8 cellular contexts compared by ENCODE assay signal in the genomic region with DNA sequence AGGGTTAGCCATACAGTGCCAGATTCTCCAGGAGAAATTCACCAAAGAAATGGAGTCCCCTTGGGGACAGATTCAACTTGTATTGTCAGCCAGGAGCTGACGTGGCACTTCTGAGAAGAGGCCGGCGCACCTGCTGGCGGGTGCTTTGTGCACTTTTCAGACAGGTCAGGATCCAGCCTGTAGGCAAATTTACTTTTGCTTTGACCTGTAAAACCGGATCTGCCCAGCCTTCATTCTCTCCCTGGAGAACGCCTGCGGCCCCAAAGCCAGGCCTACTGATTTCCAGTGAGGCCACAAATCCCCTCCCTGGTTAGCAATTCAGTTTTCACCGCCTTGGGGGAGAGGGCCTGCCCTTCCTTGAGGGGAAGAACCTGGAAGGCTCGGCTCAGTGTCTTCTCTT. TPM values are rescaled to one million over a fixed set of nuclear protein-coding genes. Genes with fewer than 3 reads are reported as not detected.
A peak's percentile ranks its signal among the peaks of the same experiment; 100 is the strongest.
DNase-seq lines count a peak whose midpoint lies in the region; ATAC-seq and TF ChIP-seq lines count a peak whose summit lies in the region.

No MANE protein-coding gene starts in this region.

- H3K4me3 ChIP-seq in lung: no peak overlapping the region
- no peak overlapping the region for H3K4me3 ChIP-seq in brain microvascular endothelial cell (ENCODE audit: low read depth, low read length)

- in situ Hi-C loops in brain microvascular endothelial cell (cut with HindIII; ENCODE audit: low pct_ligation_motif_present, low sequenced_read_pairs): no loop called here

- TF ChIP-seq CTCF in lung (IDR thresholded peaks at IDR 0.05; ENCODE audit: control extremely low read depth, extremely low read depth) (no peak), brain microvascular endothelial cell (IDR thresholded peaks at IDR 0.05; ENCODE audit: low read depth, low read length, missing control alignments) (no peak)

- DNase-seq in NCI-H526 (lab: John Stamatoyannopoulos, UW) (peak; percentile 91 to 96), lung (ENCODE audit: low spot score) (peak; percentile 72), brain microvascular endothelial cell (no peak), SKM-1 treated with dmso at 0.1 percent for 144 hours (lab: John Stamatoyannopoulos, UW; ENCODE audit: unreplicated experiment) (no peak), GOT3 (lab: John Stamatoyannopoulos, UW) (no peak)

- no peaks in the 10 kb centered on the region for H3K9me3 ChIP-seq in lung (ENCODE audit: control insufficient read depth in 2 of 2, insufficient read depth in 1 of 2, low read length in 1 of 2)

- 66 to 93% methylated on average over 9 of the region's 9 CpGs for WGBS in lung, 2 donors

- H3K27ac ChIP-seq in lung (ENCODE audit: low read depth in 1 of 2, low read length in 1 of 2): peak overlapping the region in 1 of 2 donors; percentile 68
- no peak overlapping the region for H3K27ac ChIP-seq in brain microvascular endothelial cell

- H3K36me3 ChIP-seq in lung (ENCODE audit: control insufficient read depth in 2 of 2, insufficient read depth in 2 of 2, low read length in 2 of 2) (peaks cover 0 to 29% of the 10 kb centered on the region in 2 donors), brain microvascular endothelial cell (replicated peaks) (no peaks in the 10 kb centered on the region)

- H3K27me3 ChIP-seq in lung (ENCODE audit: control insufficient read depth, insufficient read depth) (no peaks in the 10 kb centered on the region), brain microvascular endothelial cell (replicated peaks) (no peaks in the 10 kb centered on the region)

- H3K4me1 ChIP-seq in lung (ENCODE audit: control insufficient read depth in 2 of 2, insufficient read depth in 2 of 2, low read length in 2 of 2): no peaks in the 10 kb centered on the region

- ATAC-seq in GM18498 (IDR thresholded peaks at IDR 0.05; ENCODE audit: unreplicated experiment) (peak; percentile 48), HG02588 (IDR thresholded peaks at IDR 0.05; ENCODE audit: unreplicated experiment) (peak; percentile 65), lung (ENCODE audit: insufficient read depth, low FRiP score) (no peak), GM21528 (IDR thresholded peaks at IDR 0.05; ENCODE audit: low FRiP score, unreplicated experiment) (no peak)

RNA-seq across cellular contexts. Expression of a gene that starts 17.4 kb away (rescaled TPM):
- 10 to 100 TPM; 38.7 to 60.4 TPM for total RNA-seq in lung
- 10 to 100 TPM; 29.5 to 54.1 TPM for polyA plus RNA-seq in lung

Comparison
In these comparisons a context has a peak if more than half of its experiments do, and no peak if none do; other contexts are left out.
1. ATAC-seq: peak in GM18498 (single experiment) and HG02588 (single experiment); none in lung (single experiment) and GM21528 (single experiment).
2. DNase-seq: peak in NCI-H526 (2 of 2) and lung (single experiment); none in brain microvascular endothelial cell (single experiment), SKM-1 treated with dmso at 0.1 percent for 144 hours (single experiment) and GOT3 (single experiment).